8 cellular contexts compared by ENCODE assay signal in the genomic region with DNA sequence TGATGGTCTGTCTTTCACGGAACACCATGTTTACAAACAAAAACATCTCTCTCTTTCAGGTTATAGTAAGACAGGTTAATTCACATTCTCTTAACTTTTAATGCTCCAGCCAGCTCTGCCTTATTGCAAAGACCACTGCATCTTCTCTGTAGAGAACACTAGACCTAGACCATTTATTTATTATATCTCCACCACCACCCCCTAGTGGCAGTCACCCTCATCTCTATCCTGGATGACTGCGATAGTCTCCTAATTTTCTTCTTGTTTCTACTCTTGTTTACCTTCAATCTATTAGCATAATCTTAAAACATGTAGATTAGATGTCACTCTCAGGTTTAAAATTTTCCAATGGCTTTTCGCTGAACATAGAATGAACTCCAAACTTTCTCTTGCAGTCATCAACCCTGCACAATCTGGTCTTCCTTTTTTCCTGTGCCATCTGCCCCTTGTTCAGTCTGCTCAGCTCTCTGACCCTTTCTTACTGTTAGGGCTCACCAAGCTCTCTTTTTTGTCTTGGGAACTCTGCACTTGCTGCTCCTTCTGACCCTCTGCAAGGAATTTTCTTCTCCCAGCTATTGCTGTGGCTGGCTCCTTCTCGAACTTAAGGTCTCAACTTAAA.
DNase-seq lines count a peak whose midpoint lies in the region; ATAC-seq and TF ChIP-seq lines count a peak whose summit lies in the region.

No MANE protein-coding gene starts in this region.

- H3K9me3 ChIP-seq in heart left ventricle, result no peaks in the 10 kb centered on the region

- DNase-seq in A172 (ENCODE audit: low spot score) (peak; percentile 8), GM12865 (ENCODE audit: low read depth) (peak; percentile 19), SKM-1 (lab: John Stamatoyannopoulos, UW; ENCODE audit: unreplicated experiment) (peak; percentile 6), heart left ventricle (peak in 1 of 5 donors; percentile 25), stromal cell of bone marrow (ENCODE audit: low read depth) (peak; percentile 8), cerebellar nuclear complex (lab: John Stamatoyannopoulos, UW) (no peak), GM19238 (ENCODE audit: insufficient read length, low spot score) (no peak)

- peak in 3 of 4 donors; percentile 55 to 72 (median 69) for ATAC-seq in heart left ventricle

- H3K27ac ChIP-seq in heart left ventricle, result no peak overlapping the region

- 42 to 52% (median 44%) methylated on average over 4 of the region's 4 CpGs for WGBS in heart left ventricle, 4 donors

- TF ChIP-seq EP300 in Ishikawa (IDR thresholded peaks at IDR 0.05; ENCODE audit: borderline replicate concordance), result no peak

- H3K27me3 ChIP-seq in heart left ventricle, result peaks cover 0 to 8% (median 0%) of the 10 kb centered on the region in 9 donors

- TF ChIP-seq RAD21 in Ishikawa (IDR thresholded peaks at IDR 0.05; ENCODE audit: low read depth), result peak; percentile 56

- no peaks in the 10 kb centered on the region for H3K36me3 ChIP-seq in heart left ventricle

- TF ChIP-seq POLR2A in heart left ventricle (IDR thresholded peaks at IDR 0.05), result no peak

- H3K4me3 ChIP-seq in GM12865 (ENCODE audit: low read depth, low read length) (no peak overlapping the region), heart left ventricle (no peak overlapping the region)

- intact Hi-C loops in heart left ventricle (cut with DNase I), result loop anchor here (1.0 to 10.0 kb wide), 11 partner anchors 74 to 524 kb away; no protein-coding TSS in a partner anchor

- no peaks in the 10 kb centered on the region for H3K4me1 ChIP-seq in heart left ventricle

- peak; percentile 48 for TF ChIP-seq CTCF in GM12865 (IDR thresholded peaks at IDR 0.05; ENCODE audit: insufficient read depth, low read depth, low read length, missing control alignments)
- peak; percentile 43 to 76 (median 62) for TF ChIP-seq CTCF in heart left ventricle (IDR thresholded peaks at IDR 0.05)

TF ChIP-seq in Ishikawa, 13 proteins besides CTCF, POLR2A, EP300 and RAD21:
- no peak for TF ChIP-seq NFIC (IDR thresholded peaks at IDR 0.05)
- no peak for TF ChIP-seq ZBTB7A (IDR thresholded peaks at IDR 0.05; ENCODE audit: low read depth)
- TF ChIP-seq, protein P1, sequence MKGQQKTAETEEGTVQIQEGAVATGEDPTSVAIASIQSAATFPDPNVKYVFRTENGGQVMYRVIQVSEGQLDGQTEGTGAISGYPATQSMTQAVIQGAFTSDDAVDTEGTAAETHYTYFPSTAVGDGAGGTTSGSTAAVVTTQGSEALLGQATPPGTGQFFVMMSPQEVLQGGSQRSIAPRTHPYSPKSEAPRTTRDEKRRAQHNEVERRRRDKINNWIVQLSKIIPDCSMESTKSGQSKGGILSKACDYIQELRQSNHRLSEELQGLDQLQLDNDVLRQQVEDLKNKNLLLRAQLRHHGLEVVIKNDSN (IDR thresholded peaks at IDR 0.05), result no peak
- TF ChIP-seq, protein P2, sequence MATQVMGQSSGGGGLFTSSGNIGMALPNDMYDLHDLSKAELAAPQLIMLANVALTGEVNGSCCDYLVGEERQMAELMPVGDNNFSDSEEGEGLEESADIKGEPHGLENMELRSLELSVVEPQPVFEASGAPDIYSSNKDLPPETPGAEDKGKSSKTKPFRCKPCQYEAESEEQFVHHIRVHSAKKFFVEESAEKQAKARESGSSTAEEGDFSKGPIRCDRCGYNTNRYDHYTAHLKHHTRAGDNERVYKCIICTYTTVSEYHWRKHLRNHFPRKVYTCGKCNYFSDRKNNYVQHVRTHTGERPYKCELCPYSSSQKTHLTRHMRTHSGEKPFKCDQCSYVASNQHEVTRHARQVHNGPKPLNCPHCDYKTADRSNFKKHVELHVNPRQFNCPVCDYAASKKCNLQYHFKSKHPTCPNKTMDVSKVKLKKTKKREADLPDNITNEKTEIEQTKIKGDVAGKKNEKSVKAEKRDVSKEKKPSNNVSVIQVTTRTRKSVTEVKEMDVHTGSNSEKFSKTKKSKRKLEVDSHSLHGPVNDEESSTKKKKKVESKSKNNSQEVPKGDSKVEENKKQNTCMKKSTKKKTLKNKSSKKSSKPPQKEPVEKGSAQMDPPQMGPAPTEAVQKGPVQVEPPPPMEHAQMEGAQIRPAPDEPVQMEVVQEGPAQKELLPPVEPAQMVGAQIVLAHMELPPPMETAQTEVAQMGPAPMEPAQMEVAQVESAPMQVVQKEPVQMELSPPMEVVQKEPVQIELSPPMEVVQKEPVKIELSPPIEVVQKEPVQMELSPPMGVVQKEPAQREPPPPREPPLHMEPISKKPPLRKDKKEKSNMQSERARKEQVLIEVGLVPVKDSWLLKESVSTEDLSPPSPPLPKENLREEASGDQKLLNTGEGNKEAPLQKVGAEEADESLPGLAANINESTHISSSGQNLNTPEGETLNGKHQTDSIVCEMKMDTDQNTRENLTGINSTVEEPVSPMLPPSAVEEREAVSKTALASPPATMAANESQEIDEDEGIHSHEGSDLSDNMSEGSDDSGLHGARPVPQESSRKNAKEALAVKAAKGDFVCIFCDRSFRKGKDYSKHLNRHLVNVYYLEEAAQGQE (IDR thresholded peaks at IDR 0.05; ENCODE audit: low read depth), result no peak
- TF ChIP-seq CEBPB (IDR thresholded peaks at IDR 0.05), result no peak
- TF ChIP-seq, protein P3, sequence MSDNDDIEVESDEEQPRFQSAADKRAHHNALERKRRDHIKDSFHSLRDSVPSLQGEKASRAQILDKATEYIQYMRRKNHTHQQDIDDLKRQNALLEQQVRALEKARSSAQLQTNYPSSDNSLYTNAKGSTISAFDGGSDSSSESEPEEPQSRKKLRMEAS (IDR thresholded peaks at IDR 0.05), result no peak
- TF ChIP-seq TCF12 (IDR thresholded peaks at IDR 0.05; ENCODE audit: low read depth), result no peak
- no peak for TF ChIP-seq FOXM1 (IDR thresholded peaks at IDR 0.05; ENCODE audit: borderline replicate concordance, low read depth)
- no peak for TF ChIP-seq TEAD4 (IDR thresholded peaks at IDR 0.05)
- no peak for TF ChIP-seq CREB1 (IDR thresholded peaks at IDR 0.05; ENCODE audit: low read depth)
- no peak for TF ChIP-seq YY1 (IDR thresholded peaks at IDR 0.05; ENCODE audit: low read depth)
- TF ChIP-seq TAF1 (IDR thresholded peaks at IDR 0.05; ENCODE audit: low read depth), result no peak
- TF ChIP-seq EGR1 (IDR thresholded peaks at IDR 0.05), result no peak

Comparison
In these comparisons a context has a peak if more than half of its experiments do, and no peak if none do; other contexts are left out.
1. DNase-seq: peak in A172 (single experiment), GM12865 (single experiment), SKM-1 (single experiment) and stromal cell of bone marrow (single experiment); none in cerebellar nuclear complex (0 of 2) and GM19238 (single experiment).